ENCODE assay signal across 29 cellular contexts in genomic region chr2:170381678-170382077, GRCh38.
"Had no signal": no experiment of that assay in that cellular context is flagged by ENCODE, and none has a peak within 500 bp of the region (broad histone marks: within the 10 kb centered on the region; RNA-seq: fewer than 3 reads in every experiment).

No MANE protein-coding gene starts in this region.

- DNase-seq: activated CD4-positive, alpha-beta memory T cell treated with anti-CD3 and anti-CD28 coated beads, Interleukin-2, amount 10 ng/mL, durations not matched to agents 7 days and 5 days; activated CD4-positive, alpha-beta T cell treated with anti-CD3 and anti-CD28 coated beads for 1 hour; activated CD4-positive, alpha-beta T cell treated with anti-CD3 and anti-CD28 coated beads for 36 hours; activated CD4-positive, alpha-beta T cell treated with anti-CD3 and anti-CD28 coated beads for 48 hours; activated CD4-positive, alpha-beta T cell treated with anti-CD3 and anti-CD28 coated beads, Interleukin-2, amount 10 ng/mL, durations not matched to agents 7 days and 5 days; activated CD4-positive, alpha-beta T cell treated with anti-CD3 and anti-CD28 coated beads, Interleukin-2, amount 50 U/mL, for 48 hours; activated CD4-positive, CD25-positive, alpha-beta regulatory T cell; activated CD8-positive, alpha-beta memory T cell treated with anti-CD3 and anti-CD28 coated beads for 24 hours; activated CD8-positive, alpha-beta memory T cell treated with anti-CD3 and anti-CD28 coated beads, Interleukin-2, amount 10 ng/mL, durations not matched to agents 7 days and 5 days; activated CD8-positive, alpha-beta memory T cell treated with anti-CD3 and anti-CD28 coated beads, Interleukin-2, amount 50 U/mL, for 48 hours; activated CD8-positive, alpha-beta T cell treated with anti-CD3 and anti-CD28 coated beads, Interleukin-2, amount 10 ng/mL, durations not matched to agents 7 days and 5 days; activated effector memory CD4-positive, alpha-beta T cell treated with Interleukin-2 at 50 U/mL for 16 hours; activated gamma-delta T cell; activated naive CD4-positive, alpha-beta T cell treated with anti-CD3 and anti-CD28 coated beads, Interleukin-2, amount 10 ng/mL, durations not matched to agents 7 days and 5 days; activated naive CD4-positive, alpha-beta T cell treated with Interleukin-2 at 50 U/mL for 16 hours; activated naive CD8-positive, alpha-beta T cell treated with anti-CD3 and anti-CD28 coated beads, Interleukin-2, amount 10 ng/mL, durations not matched to agents 7 days and 5 days; activated naive CD8-positive, alpha-beta T cell treated with anti-CD3 and anti-CD28 coated beads, Interleukin-2, amount 50 U/mL, for 24 hours; activated T-cell treated with anti-CD3 and anti-CD28 coated beads, Interleukin-2, amount 50 U/mL, for 24 hours; activated T-cell treated with anti-CD3 and anti-CD28 coated beads, Interleukin-2, amount 50 U/mL, for 48 hours; amygdala; anterior cingulate cortex; central memory CD4-positive, alpha-beta T cell; T-helper 1 cell; T-helper 2 cell; T-helper 9 cell had no signal

- H3K9me3 ChIP-seq: ascending aorta had no signal

- H3K27me3 ChIP-seq: ascending aorta had no signal

- H3K27ac ChIP-seq: ascending aorta, VCaP had no signal

- H3K4me3 ChIP-seq: ascending aorta had no signal

- FAIRE-seq: TTC549 had no signal

- H3K36me3 ChIP-seq: ascending aorta had no signal

- ATAC-seq: activated CD4-positive, alpha-beta T cell treated with anti-CD3 and anti-CD28 coated beads for 36 hours; activated CD4-positive, CD25-positive, alpha-beta regulatory T cell treated with anti-CD3 and anti-CD28 coated beads, Interleukin-2, amount 50 U/mL, for 24 hours; activated CD8-positive, alpha-beta memory T cell treated with anti-CD3 and anti-CD28 coated beads, Interleukin-2, amount 10 ng/mL, durations not matched to agents 7 days and 5 days; activated CD8-positive, alpha-beta T cell treated with anti-CD3 and anti-CD28 coated beads, Interleukin-2, amount 10 ng/mL, durations not matched to agents 7 days and 5 days; activated naive CD8-positive, alpha-beta T cell treated with anti-CD3 and anti-CD28 coated beads, Interleukin-2, amount 50 U/mL, for 24 hours had no signal
